In genomic region chr14:24232645-24233537, GRCh38 we compare ENCODE assay signal across 8 cellular contexts. TPM values are rescaled to one million over a fixed set of nuclear protein-coding genes. Genes with fewer than 3 reads are reported as not detected.
A peak's percentile ranks its signal among the peaks of the same experiment; 100 is the strongest.
DNase-seq lines count a peak whose midpoint lies in the region; ATAC-seq and TF ChIP-seq lines count a peak whose summit lies in the region.

Gene GMPR2 (plus strand): TSS chr14:24232929. CDS start chr14:24233254, 325 bp downstream.

- H3K4me3 ChIP-seq in IMR-90 (ENCODE audit: insufficient read depth, low read depth, low read length) (peak within 1 kb of the TSS; percentile 56), ovary (peak within 1 kb of the TSS; percentile 84)

- H3K27ac ChIP-seq in IMR-90 (ENCODE audit: insufficient read depth, low read length) = peak within 1 kb of the TSS; percentile 91
- H3K27ac ChIP-seq in ovary = peak within 1 kb of the TSS; percentile 74 to 79

- H4K91ac ChIP-seq in IMR-90 (ENCODE audit: insufficient read depth, low read depth, low read length) = peak within 1 kb of the TSS; percentile 97

- H3K4me3 Mint-ChIP-seq in activated CD8-positive, alpha-beta T cell treated with anti-CD3 and anti-CD28 coated beads for 36 hours = peak within 1 kb of the TSS; percentile 93

- intact Hi-C loops in IMR-90 (cut with micrococcal nuclease) (loop anchor here (1.0 kb wide), 1 partner anchor 17 kb away; the partner anchor contains the start of gene MDP1), ovary (cut with DNase I) (loop anchor here in 1 of 4 donors (5.0 kb wide), 1 partner anchor 209 kb away; the partner anchor contains the start of gene SDR39U1)
- intact Hi-C loops in activated CD8-positive, alpha-beta T cell treated with anti-CD3 and anti-CD28 coated beads for 36 hours (cut with micrococcal nuclease) = no loop called here

- H3K18ac ChIP-seq in IMR-90 (ENCODE audit: low read depth, low read length) = peak within 1 kb of the TSS; percentile 67

- H3K36me3 ChIP-seq in IMR-90 (ENCODE audit: control insufficient read depth, insufficient read depth, low read length) (peaks cover 22% of the 10 kb centered on the region), ovary (no peaks in the 10 kb centered on the region)

- peak within 1 kb of the TSS; percentile 98 for H3K4ac ChIP-seq in IMR-90 (ENCODE audit: low read depth, low read length)

- H3K9me1 ChIP-seq in IMR-90 (ENCODE audit: insufficient read depth, low read length) = peaks cover 16% of the 10 kb centered on the region

- peaks cover 8% of the 10 kb centered on the region for H3K4me1 ChIP-seq in IMR-90 (ENCODE audit: control insufficient read depth, insufficient read depth, low read length)
- peaks cover 8% of the 10 kb centered on the region for H3K4me1 ChIP-seq in ovary (ENCODE audit: insufficient read depth)

- ATAC-seq in GM21723 (IDR thresholded peaks at IDR 0.05; ENCODE audit: unreplicated experiment) (peak; percentile 58), IMR-90 (ENCODE audit: low read depth) (peak; percentile 67)
- peak; percentile 57 for ATAC-seq in activated CD8-positive, alpha-beta T cell treated with anti-CD3 and anti-CD28 coated beads for 36 hours

- TF ChIP-seq CTCF in IMR-90 (conservative IDR thresholded peaks at IDR 0.05; ENCODE audit: low read depth, low read length) (no peak), ovary (IDR thresholded peaks at IDR 0.05) (no peak)
- TF ChIP-seq CTCF in activated CD8-positive, alpha-beta T cell treated with anti-CD3 and anti-CD28 coated beads for 36 hours (IDR thresholded peaks at IDR 0.05) = no peak

- peak within 1 kb of the TSS; percentile 97 for H3K56ac ChIP-seq in IMR-90 (ENCODE audit: extremely low read depth, insufficient read depth, low read length)

- H4K8ac ChIP-seq in IMR-90 (ENCODE audit: low read depth in 2 of 2, low read length in 2 of 2) = peak within 1 kb of the TSS; percentile 98 to 100

- TF ChIP-seq EP300 in ovary (IDR thresholded peaks at IDR 0.05) = no peak

- DNase-seq in NCI-H748 (lab: John Stamatoyannopoulos, UW; ENCODE audit: unreplicated experiment) (peak; percentile 31), NCI-H748 treated with DMSO at 0.1 percent for 48 hours (lab: John Stamatoyannopoulos, UW) (no peak), IMR-90 (no peak), glomerular endothelial cell (ENCODE audit: extremely low read depth, low read depth, low spot score) (no peak), ovary (no peak), amniotic stem cell (lab: John Stamatoyannopoulos, UW) (no peak)
- peak; percentile 33 for DNase-seq in activated CD8-positive, alpha-beta T cell treated with anti-CD3 and anti-CD28 coated beads for 36 hours

- POLR2A ChIA-PET in IMR-90 (lab: Charles Lee; ENCODE audit: unreplicated experiment) = interaction anchor here (1.2 kb wide), 1 partner anchor 10 kb away, joined by 3 read pairs; the partner anchor contains the start of gene TINF2
- POLR2A ChIA-PET in activated CD8-positive, alpha-beta T cell treated with anti-CD3 and anti-CD28 coated beads for 36 hours (lab: Charles Lee) = interaction anchor here (0.7 to 2.3 kb wide), 13 partner anchors 9 to 119 kb away, joined by 3 to 15 read pairs (median 4); partner anchors contain the start of genes CHMP4A, CIDEB, DHRS1 and IRF9

- dilution Hi-C loops in IMR-90 (cut with HindIII; ENCODE audit: low sequenced_read_pairs, unreplicated experiment) = no loop called here

- in situ Hi-C loops in IMR-90 (cut with MboI; ENCODE audit: low sequenced_read_pairs) = loop anchor here (10.0 kb wide), 1 partner anchor 202 kb away; no protein-coding TSS in a partner anchor

- peak within 1 kb of the TSS; percentile 96 for H3K27ac Mint-ChIP-seq in activated CD8-positive, alpha-beta T cell treated with anti-CD3 and anti-CD28 coated beads for 36 hours

- H3K79me1 ChIP-seq in IMR-90 (ENCODE audit: low read depth in 1 of 2, low read length in 2 of 2) = peaks cover 47 to 84% of the 10 kb centered on the region in 2 experiments

- H3K9me3 ChIP-seq in IMR-90 (ENCODE audit: control insufficient read depth, insufficient read depth, low read length) = no peaks in the 10 kb centered on the region
- no peaks in the 10 kb centered on the region for H3K9me3 ChIP-seq in ovary

- H3K27me3 Mint-ChIP-seq in activated CD8-positive, alpha-beta T cell treated with anti-CD3 and anti-CD28 coated beads for 36 hours = no peaks in the 10 kb centered on the region

- peak within 1 kb of the TSS; percentile 100 for H2AFZ ChIP-seq in IMR-90 (replicated peaks; ENCODE audit: low read length, poor library complexity)

- peak within 1 kb of the TSS; percentile 98 for H3K23ac ChIP-seq in IMR-90 (ENCODE audit: low read depth, low read length)

- peak within 1 kb of the TSS; percentile 78; the same call in 1 of the 2 replicates for H2BK20ac ChIP-seq in IMR-90 (ENCODE audit: low read depth, low read length)

- no peaks in the 10 kb centered on the region for H3K9me3 Mint-ChIP-seq in activated CD8-positive, alpha-beta T cell treated with anti-CD3 and anti-CD28 coated beads for 36 hours

- CTCF ChIA-PET in IMR-90 (lab: Yijun Ruan, JAX) = no interaction called here
- CTCF ChIA-PET in activated CD8-positive, alpha-beta T cell treated with anti-CD3 and anti-CD28 coated beads for 36 hours (lab: Charles Lee) = interaction anchor here (1.2 to 27.8 kb wide), 5 partner anchors 10 to 100 kb away, joined by 4 to 873 read pairs (median 18); partner anchors contain the start of genes CIDEB, DHRS1, IRF9 and LTB4R

- H2AK5ac ChIP-seq in IMR-90 (ENCODE audit: low read depth, low read length) = peak within 1 kb of the TSS; percentile 97

- H4K20me1 ChIP-seq in IMR-90 (ENCODE audit: insufficient read depth, low read length) = no peaks in the 10 kb centered on the region

- H3K9ac ChIP-seq in IMR-90 (ENCODE audit: low read depth, low read length) = peak within 1 kb of the TSS; percentile 91

- peak within 1 kb of the TSS; percentile 92 for H4K5ac ChIP-seq in IMR-90 (ENCODE audit: low read depth, low read length)

- 0 out of 2 replicates have a peak, but pooled peaks have one; percentile 1 for TF ChIP-seq POLR2A in IMR-90 (IDR thresholded peaks at IDR 0.05; ENCODE audit: low read depth, low read length)
- peak; percentile 38 for TF ChIP-seq POLR2A in ovary (IDR thresholded peaks at IDR 0.05)

- H2BK120ac ChIP-seq in IMR-90 (ENCODE audit: low read depth, low read length) = peak within 1 kb of the TSS; percentile 96

- H3K4me2 ChIP-seq in IMR-90 (ENCODE audit: low read depth, low read length) = peak within 1 kb of the TSS; percentile 98

- H2AK9ac ChIP-seq in IMR-90 (replicated peaks; ENCODE audit: low read depth, low read length, poor library complexity) = peak within 1 kb of the TSS; percentile 99

- BruUV-seq in IMR-90 (replicated peaks; lab: Mats Ljungman, UMichigan) = TSS peak; percentile 67

- WGBS in IMR-90 (ENCODE audit: extremely low coverage in 2 of 2, insufficient read length in 1 of 2), 2 experiments = 10% methylated on average over 9 of the region's 38 CpGs; no CpG with 5 or more reads in 1 of the 2 experiments
- 3 to 6% (median 3%) methylated on average over 38 of the region's 38 CpGs for WGBS in ovary, 3 donors

- no peak for TF ChIP-seq RAD21 in IMR-90 (IDR thresholded peaks at IDR 0.05; ENCODE audit: low read length)

- H3K4me1 Mint-ChIP-seq in activated CD8-positive, alpha-beta T cell treated with anti-CD3 and anti-CD28 coated beads for 36 hours (ENCODE audit: low read depth) = peaks cover 42% of the 10 kb centered on the region

- H3K27me3 ChIP-seq in IMR-90 (ENCODE audit: control insufficient read depth, insufficient read depth, low read length) = no peaks in the 10 kb centered on the region
- H3K27me3 ChIP-seq in ovary = no peaks in the 10 kb centered on the region

- H2BK15ac ChIP-seq in IMR-90 (ENCODE audit: low read depth, low read length) = peak within 1 kb of the TSS; percentile 79

- H3K14ac ChIP-seq in IMR-90 (replicated peaks; ENCODE audit: low read depth, low read length) = peak within 1 kb of the TSS; percentile 99

- peak within 1 kb of the TSS; percentile 92 for H2BK5ac ChIP-seq in IMR-90 (ENCODE audit: low read depth, low read length, poor library complexity, severe bottlenecking)

- peaks cover 33% of the 10 kb centered on the region for H3K36me3 Mint-ChIP-seq in activated CD8-positive, alpha-beta T cell treated with anti-CD3 and anti-CD28 coated beads for 36 hours (ENCODE audit: low read depth)

TF ChIP-seq in IMR-90, 13 proteins besides CTCF, POLR2A, EP300 and RAD21:
- TF ChIP-seq SMC3 (IDR thresholded peaks at IDR 0.05; ENCODE audit: low read depth, low read length) (no peak), CHD1 (IDR thresholded peaks at IDR 0.05; ENCODE audit: low read depth, low read length) (no peak), NFE2L2 (IDR thresholded peaks at IDR 0.05; ENCODE audit: low read depth, low read length) (no peak), BHLHE40 (IDR thresholded peaks at IDR 0.05; ENCODE audit: low read depth, low read length) (no peak), RCOR1 (IDR thresholded peaks at IDR 0.05; ENCODE audit: insufficient replicate concordance, low read length) (no peak)

RNA-seq across cellular contexts. Expression of gene GMPR2, which starts in this region (rescaled TPM):
- total RNA-seq in IMR-90 (2012; rRNA removed) (56.1 and 92.5 TPM in 2 replicates), glomerular endothelial cell (51.6 and 94.0 TPM in 2 replicates), ovary (10 to 100 TPM; 46.2 to 64.7 (median 57.7) TPM)
- polyA plus RNA-seq in IMR-90 (2012; rRNA removed) (63.7 and 65.7 TPM in 2 replicates), ovary (10 to 100 TPM; 66.3 to 85.7 TPM)
- polyA plus RNA-seq in IMR-90 (2012; cell fraction: cytosol; rRNA removed) = 38.5 and 42.9 TPM in 2 replicates
- polyA plus RNA-seq in IMR-90 (2012; cell fraction: nucleus; rRNA removed; ENCODE audit: low replicate concordance) = 50.8 and 70.1 TPM in 2 replicates
- total RNA-seq in activated CD8-positive, alpha-beta T cell treated with anti-CD3 and anti-CD28 coated beads for 36 hours = 10 to 100 TPM; 45.6 to 49.3 TPM

Comparison
In these comparisons a context has a peak if more than half of its experiments do, and no peak if none do; other contexts are left out.
1. DNase-seq: peak in NCI-H748 (single experiment) and activated CD8-positive, alpha-beta T cell treated with anti-CD3 and anti-CD28 coated beads for 36 hours (single experiment); none in NCI-H748 treated with DMSO at 0.1 percent for 48 hours (single experiment), IMR-90 (single experiment), glomerular endothelial cell (single experiment), ovary (0 of 5) and amniotic stem cell (single experiment).
2. Peak in every context shown above with its lines, with median percentiles within 50 percentile points of each other: ATAC-seq.